26 cellular contexts compared by ENCODE assay signal in genomic region chr6:10393544-10394225, GRCh38. TPM values are rescaled to one million over a fixed set of nuclear protein-coding genes. Genes with fewer than 3 reads are reported as not detected.
DNase-seq lines count a peak whose midpoint lies in the region; ATAC-seq and TF ChIP-seq lines count a peak whose summit lies in the region.
"Had no signal": no experiment of that assay in that cellular context is flagged by ENCODE, and none has a peak within 500 bp of the region (broad histone marks: within the 10 kb centered on the region; RNA-seq: fewer than 3 reads in every experiment).

No MANE protein-coding gene starts in this region.

- peaks cover 18% of the 10 kb centered on the region; the same call in 1 of the 2 replicates for H4K20me1 ChIP-seq in GM23338 (replicated peaks; ENCODE audit: insufficient read depth)

- no peak for ATAC-seq in GM23338
- ATAC-seq in foreskin keratinocyte: no peak
- no peak for ATAC-seq in HG02852 (IDR thresholded peaks at IDR 0.05; ENCODE audit: unreplicated experiment)
- ATAC-seq in Right ventricle myocardium superior (ENCODE audit: poor library complexity): no peak
- ATAC-seq: activated naive CD4-positive, alpha-beta T cell treated with anti-CD3 and anti-CD28 coated beads, Interleukin-2, amount 50 U/mL, for 72 hours; natural killer cell treated with Interleukin-12 subunit alpha and Interleukin-12 subunit beta and Interleukin-15 and Interleukin-18, amount 100 ng/mL, for 72 hours; right lobe of liver had no signal

- TF ChIP-seq CTCF in GM23338 (conservative IDR thresholded peaks at IDR 0.05; ENCODE audit: low read depth in 2 of 2) (no peak), foreskin keratinocyte (conservative IDR thresholded peaks at IDR 0.05) (no peak)

- peaks cover 62% of the 10 kb centered on the region for H3K4me1 Mint-ChIP-seq in GM23338

- H2AFZ ChIP-seq in GM23338: no peak overlapping the region

- H3K36me3 ChIP-seq in GM23338 (ENCODE audit: insufficient read depth): no peaks in the 10 kb centered on the region
- H3K36me3 ChIP-seq: ovary, right lobe of liver, thyroid gland had no signal

- peak overlapping the region; percentile 13 for H3K4me2 ChIP-seq in GM23338

- intact Hi-C loops in Right ventricle myocardium superior (cut with DNase I): no loop called here

- H3K4me1 ChIP-seq in GM23338 (ENCODE audit: insufficient read depth) (peaks cover 92% of the 10 kb centered on the region), foreskin keratinocyte (peaks cover 5% of the 10 kb centered on the region)
- H3K4me1 ChIP-seq: right lobe of liver, thyroid gland had no signal

- H3K9me3 Mint-ChIP-seq in GM23338: no peaks in the 10 kb centered on the region; the same call in 1 of the 3 replicates

- no peak overlapping the region for H3K4me3 Mint-ChIP-seq in GM23338
- H3K4me3 Mint-ChIP-seq: natural killer cell treated with Interleukin-12 subunit alpha and Interleukin-12 subunit beta and Interleukin-15 and Interleukin-18, amount 100 ng/mL, for 72 hours; stimulated activated naive CD8-positive, alpha-beta T cell treated with anti-CD3 and anti-CD28 coated beads, Interleukin-15, Interleukin-2, amounts not matched to agents 100 ng/mL and 50 ng/mL, for 24 hours had no signal

- H3K79me2 ChIP-seq in GM23338 (replicated peaks; ENCODE audit: insufficient read depth): no peaks in the 10 kb centered on the region

- H3K27ac Mint-ChIP-seq in GM23338: no peak overlapping the region
- H3K27ac Mint-ChIP-seq: activated naive CD4-positive, alpha-beta T cell treated with anti-CD3 and anti-CD28 coated beads, Interleukin-2, amount 50 U/mL, for 72 hours; natural killer cell treated with Interleukin-12 subunit alpha and Interleukin-12 subunit beta and Interleukin-15 and Interleukin-18, amount 100 ng/mL, for 72 hours; stimulated activated naive CD8-positive, alpha-beta T cell treated with anti-CD3 and anti-CD28 coated beads, Interleukin-15, Interleukin-2, amounts not matched to agents 100 ng/mL and 50 ng/mL, for 24 hours had no signal

- H3K9me2 ChIP-seq in GM23338 (ENCODE audit: insufficient read depth): no peaks in the 10 kb centered on the region

- H3F3A ChIP-seq in GM23338 (replicated peaks; ENCODE audit: low read depth): peaks cover 44% of the 10 kb centered on the region

- peaks cover 99% of the 10 kb centered on the region for H3K27me3 ChIP-seq in GM23338 (ENCODE audit: insufficient read depth)
- H3K27me3 ChIP-seq in foreskin keratinocyte: no peaks in the 10 kb centered on the region
- H3K27me3 ChIP-seq: ovary had no signal

- H3K36me3 Mint-ChIP-seq in GM23338 (ENCODE audit: low read depth): no peaks in the 10 kb centered on the region

- peaks cover 99% of the 10 kb centered on the region for H3K27me3 Mint-ChIP-seq in GM23338 (ENCODE audit: insufficient read depth, low read depth, poor library complexity)

- H3K27ac ChIP-seq in GM23338 (ENCODE audit: low read depth) (no peak overlapping the region), foreskin keratinocyte (peak overlapping the region; percentile 27)
- H3K27ac ChIP-seq: ovary, right lobe of liver, RWPE1, thyroid gland had no signal

- DNase-seq in GM23338 (ENCODE audit: low spot score) (no peak), NCI-H146 (lab: John Stamatoyannopoulos, UW) (peak; percentile 54), NOMO-1 treated with DMSO at 0.1 percent for 48 hours (lab: John Stamatoyannopoulos, UW; ENCODE audit: unreplicated experiment) (peak; percentile 73), foreskin keratinocyte (no peak), UCSD-AML1 (lab: John Stamatoyannopoulos, UW; ENCODE audit: unreplicated experiment) (no peak), Right ventricle myocardium superior (no peak)
- DNase-seq: activated CD4-positive, alpha-beta T cell treated with anti-CD3 and anti-CD28 coated beads, Interleukin-2, amount 50 U/mL, for 48 hours; activated CD8-positive, alpha-beta memory T cell treated with anti-CD3 and anti-CD28 coated beads, Interleukin-2, amount 50 U/mL, for 4 hours; anterior cingulate cortex; central memory CD4-positive, alpha-beta T cell; dermis blood vessel endothelial cell; HCEC 1CT; islet precursor cell; NCI-H1694 treated with DMSO at 0.1 percent for 48 hours; NCI-H345; NK-92 treated with Interleukin-12 subunit alpha and Interleukin-12 subunit beta, amount 100 ng/mL, for 24 hours; ovary; right lobe of liver; stimulated activated CD4-positive, alpha-beta T cell treated with anti-CD3 and anti-CD28 coated beads, Interleukin-15, amount 100 ng/mL, for 24 hours; T-helper 9 cell; thyroid gland had no signal

- H3K4me3 ChIP-seq in GM23338: no peak overlapping the region
- H3K4me3 ChIP-seq: ovary, right lobe of liver, thyroid gland had no signal

TF ChIP-seq in GM23338, 12 proteins besides CTCF, POLR2A, EP300 and RAD21:
- TF ChIP-seq NANOG (IDR thresholded peaks at IDR 0.05; ENCODE audit: borderline replicate concordance): no peak
- no peak for TF ChIP-seq CREB1 (CRISPR knock-in tag; IDR thresholded peaks at IDR 0.05; ENCODE audit: low read depth)
- TF ChIP-seq, protein P1, sequence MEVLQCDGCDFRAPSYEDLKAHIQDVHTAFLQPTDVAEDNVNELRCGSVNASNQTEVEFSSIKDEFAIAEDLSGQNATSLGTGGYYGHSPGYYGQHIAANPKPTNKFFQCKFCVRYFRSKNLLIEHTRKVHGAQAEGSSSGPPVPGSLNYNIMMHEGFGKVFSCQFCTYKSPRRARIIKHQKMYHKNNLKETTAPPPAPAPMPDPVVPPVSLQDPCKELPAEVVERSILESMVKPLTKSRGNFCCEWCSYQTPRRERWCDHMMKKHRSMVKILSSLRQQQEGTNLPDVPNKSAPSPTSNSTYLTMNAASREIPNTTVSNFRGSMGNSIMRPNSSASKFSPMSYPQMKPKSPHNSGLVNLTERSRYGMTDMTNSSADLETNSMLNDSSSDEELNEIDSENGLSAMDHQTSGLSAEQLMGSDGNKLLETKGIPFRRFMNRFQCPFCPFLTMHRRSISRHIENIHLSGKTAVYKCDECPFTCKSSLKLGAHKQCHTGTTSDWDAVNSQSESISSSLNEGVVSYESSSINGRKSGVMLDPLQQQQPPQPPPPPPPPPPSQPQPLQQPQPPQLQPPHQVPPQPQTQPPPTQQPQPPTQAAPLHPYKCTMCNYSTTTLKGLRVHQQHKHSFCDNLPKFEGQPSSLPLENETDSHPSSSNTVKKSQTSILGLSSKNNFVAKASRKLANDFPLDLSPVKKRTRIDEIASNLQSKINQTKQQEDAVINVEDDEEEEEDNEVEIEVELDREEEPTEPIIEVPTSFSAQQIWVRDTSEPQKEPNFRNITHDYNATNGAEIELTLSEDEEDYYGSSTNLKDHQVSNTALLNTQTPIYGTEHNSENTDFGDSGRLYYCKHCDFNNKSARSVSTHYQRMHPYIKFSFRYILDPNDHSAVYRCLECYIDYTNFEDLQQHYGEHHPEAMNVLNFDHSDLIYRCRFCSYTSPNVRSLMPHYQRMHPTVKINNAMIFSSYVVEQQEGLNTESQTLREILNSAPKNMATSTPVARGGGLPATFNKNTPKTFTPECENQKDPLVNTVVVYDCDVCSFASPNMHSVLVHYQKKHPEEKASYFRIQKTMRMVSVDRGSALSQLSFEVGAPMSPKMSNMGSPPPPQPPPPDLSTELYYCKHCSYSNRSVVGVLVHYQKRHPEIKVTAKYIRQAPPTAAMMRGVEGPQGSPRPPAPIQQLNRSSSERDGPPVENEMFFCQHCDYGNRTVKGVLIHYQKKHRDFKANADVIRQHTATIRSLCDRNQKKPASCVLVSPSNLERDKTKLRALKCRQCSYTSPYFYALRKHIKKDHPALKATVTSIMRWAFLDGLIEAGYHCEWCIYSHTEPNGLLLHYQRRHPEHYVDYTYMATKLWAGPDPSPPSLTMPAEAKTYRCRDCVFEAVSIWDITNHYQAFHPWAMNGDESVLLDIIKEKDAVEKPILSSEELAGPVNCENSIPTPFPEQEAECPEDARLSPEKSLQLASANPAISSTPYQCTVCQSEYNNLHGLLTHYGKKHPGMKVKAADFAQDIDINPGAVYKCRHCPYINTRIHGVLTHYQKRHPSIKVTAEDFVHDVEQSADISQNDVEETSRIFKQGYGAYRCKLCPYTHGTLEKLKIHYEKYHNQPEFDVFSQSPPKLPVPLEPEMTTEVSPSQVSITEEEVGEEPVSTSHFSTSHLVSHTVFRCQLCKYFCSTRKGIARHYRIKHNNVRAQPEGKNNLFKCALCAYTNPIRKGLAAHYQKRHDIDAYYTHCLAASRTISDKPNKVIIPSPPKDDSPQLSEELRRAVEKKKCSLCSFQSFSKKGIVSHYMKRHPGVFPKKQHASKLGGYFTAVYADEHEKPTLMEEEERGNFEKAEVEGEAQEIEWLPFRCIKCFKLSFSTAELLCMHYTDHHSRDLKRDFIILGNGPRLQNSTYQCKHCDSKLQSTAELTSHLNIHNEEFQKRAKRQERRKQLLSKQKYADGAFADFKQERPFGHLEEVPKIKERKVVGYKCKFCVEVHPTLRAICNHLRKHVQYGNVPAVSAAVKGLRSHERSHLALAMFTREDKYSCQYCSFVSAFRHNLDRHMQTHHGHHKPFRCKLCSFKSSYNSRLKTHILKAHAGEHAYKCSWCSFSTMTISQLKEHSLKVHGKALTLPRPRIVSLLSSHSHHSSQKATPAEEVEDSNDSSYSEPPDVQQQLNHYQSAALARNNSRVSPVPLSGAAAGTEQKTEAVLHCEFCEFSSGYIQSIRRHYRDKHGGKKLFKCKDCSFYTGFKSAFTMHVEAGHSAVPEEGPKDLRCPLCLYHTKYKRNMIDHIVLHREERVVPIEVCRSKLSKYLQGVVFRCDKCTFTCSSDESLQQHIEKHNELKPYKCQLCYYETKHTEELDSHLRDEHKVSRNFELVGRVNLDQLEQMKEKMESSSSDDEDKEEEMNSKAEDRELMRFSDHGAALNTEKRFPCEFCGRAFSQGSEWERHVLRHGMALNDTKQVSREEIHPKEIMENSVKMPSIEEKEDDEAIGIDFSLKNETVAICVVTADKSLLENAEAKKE (CRISPR knock-in tag; IDR thresholded peaks at IDR 0.05): no peak
- TF ChIP-seq EZH2 (IDR thresholded peaks at IDR 0.05; ENCODE audit: low read depth, unreplicated experiment): peak; percentile 71
- TF ChIP-seq JUNB (IDR thresholded peaks at IDR 0.05; ENCODE audit: unreplicated experiment): no peak
- no peak for TF ChIP-seq POLR2AphosphoS5 (IDR thresholded peaks at IDR 0.05; ENCODE audit: low read depth)

RNA-seq across cellular contexts. Expression of gene TFAP2A, which starts 21.2 kb away (rescaled TPM):
- not detected in 2 replicates for total RNA-seq in GM23338 (2014; rRNA removed; shearing (Covaris generic))
- 0.21 TPM in 1 of 2 replicates, not detected in the other for polyA plus RNA-seq in GM23338 (2016; fragmentation: Nextera tagmentation; extraction: Ambion mirVana)
- 35.2 and 37.0 TPM in 2 replicates for total RNA-seq in foreskin keratinocyte
- polyA plus RNA-seq in foreskin keratinocyte: 26.0 and 30.9 TPM in 2 replicates
- total RNA-seq in Right ventricle myocardium superior: 0.51 TPM

Comparison
In these comparisons a context has a peak if more than half of its experiments do, and no peak if none do; other contexts are left out.
1. DNase-seq: peak in NCI-H146 (single experiment) and NOMO-1 treated with DMSO at 0.1 percent for 48 hours (single experiment); none in GM23338 (single experiment), foreskin keratinocyte (0 of 2), UCSD-AML1 (single experiment) and Right ventricle myocardium superior (single experiment).
2. RNA of gene TFAP2A, which starts 21.2 kb away (total RNA-seq): 35.2 to 37.0 TPM in foreskin keratinocyte; 0.51 TPM in Right ventricle myocardium superior (single experiment) and not detected in GM23338; every median in the first group is over 10 times any median in the second.